8 cellular contexts compared by ENCODE assay signal in the genomic region with DNA sequence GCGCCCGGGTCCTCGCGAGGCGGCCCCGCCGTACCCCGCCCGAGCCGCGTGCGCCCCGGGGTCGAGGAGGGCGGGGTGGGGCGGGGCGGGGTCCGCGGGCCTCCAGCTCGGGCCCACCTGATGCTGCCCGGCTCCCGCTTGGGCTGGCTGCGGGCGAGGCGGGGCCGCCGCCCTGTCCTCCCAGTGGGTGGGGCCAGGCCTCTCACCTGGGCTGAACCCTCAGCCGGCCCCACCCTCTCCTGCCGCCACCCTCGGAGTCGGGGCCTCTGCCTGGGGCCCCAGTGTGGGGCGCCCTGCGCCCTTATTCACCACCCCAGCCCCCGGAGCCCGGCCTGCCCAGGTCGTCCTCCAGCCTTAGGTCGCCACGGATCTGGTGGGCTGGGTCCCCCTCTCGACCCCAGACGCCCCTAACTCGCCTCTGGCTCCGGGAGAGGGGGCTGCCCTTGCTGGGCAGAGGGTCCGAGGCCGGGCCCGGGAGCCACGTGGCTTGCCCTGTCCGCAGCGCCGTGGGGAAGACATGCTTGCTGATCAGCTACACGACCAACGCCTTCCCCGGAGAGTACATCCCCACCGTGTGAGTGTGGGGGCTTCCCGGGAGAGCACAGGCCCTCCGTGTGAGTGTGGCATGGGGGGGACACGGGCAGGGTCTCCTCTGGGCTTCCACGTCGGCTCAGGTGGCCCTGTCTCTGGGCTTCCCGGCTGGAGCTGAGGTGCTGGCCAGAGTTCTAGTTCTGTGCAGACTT. TPM values are rescaled to one million over a fixed set of nuclear protein-coding genes. Genes with fewer than 3 reads are reported as not detected.
DNase-seq lines count a peak whose midpoint lies in the region; ATAC-seq and TF ChIP-seq lines count a peak whose summit lies in the region.

No MANE protein-coding gene starts in this region.

- POLR2A ChIA-PET in A673 (lab: Charles Lee; ENCODE audit: low non-redundant PET) (no interaction called here), RWPE1 (lab: Yijun Ruan, JAX; ENCODE audit: low non-redundant PET) (no interaction called here)

- CTCF ChIA-PET in A673 (lab: Charles Lee) (no interaction called here), RWPE1 (lab: Yijun Ruan, JAX) (interaction anchor here (0.5 to 2.9 kb wide), 3 partner anchors 11 to 153 kb away, joined by 3 to 22 read pairs (median 4); a partner anchor contains a TSS)

- H3K4me1 ChIP-seq in A673 (ENCODE audit: insufficient read depth, low read length, poor library complexity, severe bottlenecking), result peaks cover 11% of the 10 kb centered on the region

- no peak overlapping the region for H3K27ac Mint-ChIP-seq in chondrocyte (ENCODE audit: unreplicated experiment)
- no peak overlapping the region for H3K27ac Mint-ChIP-seq in natural killer cell

- H3K4me3 ChIP-seq in A673 (ENCODE audit: low read depth, low read length, poor library complexity, severe bottlenecking), result peak overlapping the region; percentile 67

- DNase-seq in A673 (ENCODE audit: low spot score) (no peak), GM20000 (ENCODE audit: low spot score) (peak; percentile 77), RWPE1 (ENCODE audit: low spot score) (peak; percentile 53), chondrocyte (ENCODE audit: low spot score) (no peak), natural killer cell (no peak), posterior vena cava (ENCODE audit: low spot score) (no peak)

- H3K36me3 Mint-ChIP-seq in chondrocyte (ENCODE audit: low read depth) (no peaks in the 10 kb centered on the region), natural killer cell (no peaks in the 10 kb centered on the region)

- ATAC-seq in natural killer cell (no peak), GM21447 (IDR thresholded peaks at IDR 0.05; ENCODE audit: unreplicated experiment) (no peak), HG03378 (IDR thresholded peaks at IDR 0.05; ENCODE audit: unreplicated experiment) (no peak)

- intact Hi-C loops in A673 (cut with micrococcal nuclease; ENCODE audit: unreplicated experiment) (loop anchor here (5.0 kb wide), 1 partner anchor 120 kb away; no protein-coding TSS in a partner anchor), natural killer cell (cut with micrococcal nuclease) (no loop called here), posterior vena cava (cut with DNase I) (loop anchor here (2.0 to 10.0 kb wide), 3 partner anchors 123 to 293 kb away; no protein-coding TSS in a partner anchor)

- H3K36me3 ChIP-seq in A673 (ENCODE audit: insufficient read depth, low read length, poor library complexity, severe bottlenecking), result peaks cover 3% of the 10 kb centered on the region

- H3K27ac ChIP-seq in A673 (ENCODE audit: low read depth, low read length, poor library complexity, severe bottlenecking) (no peak overlapping the region), RWPE1 (peak overlapping the region; percentile 82)

- no peak for TF ChIP-seq CTCF in A673 (conservative IDR thresholded peaks at IDR 0.05; ENCODE audit: low read depth, low read length)
- no peak for TF ChIP-seq CTCF in GM20000 (IDR thresholded peaks at IDR 0.05; ENCODE audit: extremely low read depth, missing control alignments)
- TF ChIP-seq CTCF in RWPE1 (conservative IDR thresholded peaks at IDR 0.05; ENCODE audit: low read depth), result no peak
- no peak for TF ChIP-seq CTCF in chondrocyte (IDR thresholded peaks at IDR 0.05)
- no peak for TF ChIP-seq CTCF in natural killer cell (IDR thresholded peaks at IDR 0.05)

- no peaks in the 10 kb centered on the region for H3K9me3 ChIP-seq in A673 (ENCODE audit: low read depth, low read length, poor library complexity, severe bottlenecking)

- BruUV-seq in A673 (replicated peaks; lab: Mats Ljungman, UMichigan), result no TSS peak

- no peaks in the 10 kb centered on the region for H3K27me3 Mint-ChIP-seq in chondrocyte (ENCODE audit: low read depth)
- H3K27me3 Mint-ChIP-seq in natural killer cell (ENCODE audit: low read depth in 2 of 2), result peaks cover 0 to 6% of the 10 kb centered on the region in 2 donors

- H3K4me3 Mint-ChIP-seq in chondrocyte (ENCODE audit: unreplicated experiment), result peak overlapping the region; percentile 61
- peak overlapping the region; percentile 52 for H3K4me3 Mint-ChIP-seq in natural killer cell

- no peaks in the 10 kb centered on the region for H3K27me3 ChIP-seq in A673 (replicated peaks; ENCODE audit: insufficient read depth, low read depth, low read length, poor library complexity)

- peaks cover 14% of the 10 kb centered on the region for H3K4me1 Mint-ChIP-seq in chondrocyte (ENCODE audit: low read depth)
- peaks cover 0 to 23% of the 10 kb centered on the region in 2 donors for H3K4me1 Mint-ChIP-seq in natural killer cell

- H3K9me3 Mint-ChIP-seq in chondrocyte (ENCODE audit: low read depth) (no peaks in the 10 kb centered on the region), natural killer cell (no peaks in the 10 kb centered on the region)

RNA-seq across cellular contexts. Expression of a gene that starts 0.6 kb away (rescaled TPM):
- total RNA-seq in A673 (2021) (24.8 and 42.0 TPM in 2 replicates), chondrocyte (14.9 to 32.7 TPM (median 32.3 TPM) in 3 replicates), natural killer cell (1 to 10 TPM in 2 of 3 donors, under 1 TPM in 1; 0.61 to 2.2 (median 2.1) TPM), posterior vena cava (1 to 10 TPM; 1.0 to 1.3 TPM)

RNA-seq across cellular contexts. Expression of a gene that starts 5.4 kb away (rescaled TPM):
- total RNA-seq in A673 (2021), result 140 and 191 TPM in 2 replicates
- 52.8 to 59.8 TPM (median 58.2 TPM) in 3 replicates for total RNA-seq in chondrocyte
- total RNA-seq in natural killer cell, result 100 to 1,000 TPM in 2 of 3 donors, 10 to 100 TPM in 1; 93.9 to 171 (median 145) TPM
- 10 to 100 TPM; 44.1 to 52.1 TPM for total RNA-seq in posterior vena cava

RNA-seq across cellular contexts. Expression of a gene that starts 9.0 kb away (rescaled TPM):
- 34.3 and 37.8 TPM in 2 replicates for total RNA-seq in A673 (2021)
- total RNA-seq in chondrocyte, result 7.9 to 12.8 TPM (median 8.2 TPM) in 3 replicates
- total RNA-seq in natural killer cell, result 10 to 100 TPM; 15.9 to 21.6 (median 16.8) TPM
- 1 to 10 TPM; 3.8 to 5.7 TPM for total RNA-seq in posterior vena cava

RNA-seq across cellular contexts. Expression of a gene that starts 9.4 kb away (rescaled TPM):
- total RNA-seq in A673 (2021) (153 and 165 TPM in 2 replicates), chondrocyte (18.1 to 25.1 TPM (median 19.2 TPM) in 3 replicates), natural killer cell (10 to 100 TPM; 22.8 to 29.6 (median 27.0) TPM), posterior vena cava (10 to 100 TPM; 30.9 to 31.7 TPM)

RNA-seq across cellular contexts. Expression of a gene that starts 19.6 kb away (rescaled TPM):
- total RNA-seq in A673 (2021) (31.5 and 39.4 TPM in 2 replicates), chondrocyte (29.7 to 47.4 TPM (median 45.2 TPM) in 3 replicates), natural killer cell (10 to 100 TPM; 22.7 to 26.7 (median 23.2) TPM), posterior vena cava (10 to 100 TPM; 23.7 to 26.4 TPM)

Comparison
In these comparisons a context has a peak if more than half of its experiments do, and no peak if none do; other contexts are left out.
1. DNase-seq: peak in GM20000 (single experiment) and RWPE1 (single experiment); none in A673 (single experiment), chondrocyte (single experiment), natural killer cell (single experiment) and posterior vena cava (single experiment).